In genomic region chr1:11100149-11100493, GRCh38 we compare ENCODE assay signal across 9 cellular contexts. TPM values are rescaled to one million over a fixed set of nuclear protein-coding genes. Genes with fewer than 3 reads are reported as not detected.
DNase-seq lines count a peak whose midpoint lies in the region; ATAC-seq, FAIRE-seq and TF ChIP-seq lines count a peak whose summit lies in the region.
"Had no signal": no experiment of that assay in that cellular context is flagged by ENCODE, and none has a peak within 500 bp of the region (broad histone marks: within the 10 kb centered on the region; RNA-seq: fewer than 3 reads in every experiment).

No MANE protein-coding gene starts in this region.

- peak overlapping the region; percentile 92 for H3K9ac ChIP-seq in GM12878 (ENCODE audit: control insufficient read depth, insufficient read depth, low read length)

- no peaks in the 10 kb centered on the region for H3K27me3 Mint-ChIP-seq in activated naive CD4-positive, alpha-beta T cell treated with anti-CD3 and anti-CD28 coated beads for 36 hours (ENCODE audit: low read depth)

- POLR2A ChIA-PET in GM12878 (lab: Charles Lee): interaction anchor here (1.0 kb wide), 1 partner anchor 129 kb away, joined by 3 read pairs; no protein-coding TSS in a partner anchor

- RAD21 ChIA-PET in GM12878 (lab: Charles Lee; ENCODE audit: unreplicated experiment): interaction anchor here (2.3 kb wide), 1 partner anchor 62 kb away, joined by 15 read pairs; no protein-coding TSS in a partner anchor

- H3K9me3 ChIP-seq in GM12878 (replicated peaks; ENCODE audit: control insufficient read depth, insufficient read depth, low read length) (no peaks in the 10 kb centered on the region), lower lobe of right lung (no peaks in the 10 kb centered on the region), transverse colon (no peaks in the 10 kb centered on the region)

- H3K4me1 ChIP-seq in GM12878 (ENCODE audit: control insufficient read depth, insufficient read depth, low read length) (peaks cover 4% of the 10 kb centered on the region; the same call in 1 of the 2 replicates), lower lobe of right lung (peaks cover 11% of the 10 kb centered on the region), transverse colon (peaks cover 7 to 17% (median 10%) of the 10 kb centered on the region in 4 donors)

- peaks cover 18% of the 10 kb centered on the region for H3K79me2 ChIP-seq in GM12878 (ENCODE audit: control insufficient read depth, insufficient read depth, low read length)

- DNase-seq in activated naive CD4-positive, alpha-beta T cell treated with anti-CD3 and anti-CD28 coated beads for 36 hours: no peak
- no peak for DNase-seq in activated naive CD4-positive, alpha-beta T cell (lab: John Stamatoyannopoulos, UW)
- no peak for DNase-seq in GM12878 (ENCODE audit: low read depth, low spot score)
- DNase-seq in lower lobe of right lung: no peak
- peak; percentile 9 for DNase-seq in transverse colon
- DNase-seq in GM19239 (ENCODE audit: insufficient read length, low spot score): no peak
- DNase-seq in D341Med (ENCODE audit: low spot score): no peak
- no peak for DNase-seq in superior temporal gyrus (ENCODE audit: extremely low spot score)

- no peak for TF ChIP-seq CTCF in GM12878 (IDR thresholded peaks at IDR 0.05 in 2 of 3, conservative IDR thresholded peaks at IDR 0.05 in 1 of 3; ENCODE audit: control insufficient read depth in 2 of 3, extremely low read depth in 1 of 3, insufficient read depth in 1 of 3, low read depth in 3 of 3, low read length in 3 of 3)
- no peak for TF ChIP-seq CTCF in lower lobe of right lung (IDR thresholded peaks at IDR 0.05)
- TF ChIP-seq CTCF in transverse colon (IDR thresholded peaks at IDR 0.05): no peak

- peak overlapping the region; percentile 96 for H3K4me3 Mint-ChIP-seq in activated naive CD4-positive, alpha-beta T cell treated with anti-CD3 and anti-CD28 coated beads for 36 hours

- TF ChIP-seq EP300 in GM12878 (IDR thresholded peaks at IDR 0.05; ENCODE audit: borderline replicate concordance in 1 of 2, control insufficient read depth in 1 of 2, low read depth in 2 of 2, low read length in 2 of 2) (no peak), transverse colon (IDR thresholded peaks at IDR 0.05; ENCODE audit: low read depth) (no peak)

- H3K27me3 ChIP-seq in GM12878 (replicated peaks in 1 of 2; ENCODE audit: control insufficient read depth in 2 of 2, insufficient read depth in 2 of 2, low read length in 1 of 2) (no peaks in the 10 kb centered on the region), lower lobe of right lung (ENCODE audit: low read depth) (no peaks in the 10 kb centered on the region), transverse colon (no peaks in the 10 kb centered on the region)

- H3K27ac ChIP-seq in GM12878 (ENCODE audit: control insufficient read depth, insufficient read depth) (peak overlapping the region; percentile 88), lower lobe of right lung (peak overlapping the region; percentile 89), transverse colon (peak overlapping the region; percentile 89 to 93 (median 90))

- FAIRE-seq in GM12878 (lab: Jason Lieb, UNC) (no peak), GM19239 (lab: Jason Lieb, UNC) (no peak)

- TF ChIP-seq POLR2A in GM12878 (IDR thresholded peaks at IDR 0.05; ENCODE audit: low read depth, low read length) (no peak), transverse colon (IDR thresholded peaks at IDR 0.05) (no peak)

- in situ Hi-C loops in GM12878 (cut with MboI) (no loop called here), transverse colon (cut with MboI; ENCODE audit: low pct_ligation_motif_present in 1 of 4, low pct_unique_long_range_greater_than_20kb in 1 of 4, low sequenced_read_pairs in 3 of 4) (no loop called here)

- peak overlapping the region; percentile 56 for H3K4me2 ChIP-seq in GM12878 (ENCODE audit: control insufficient read depth, insufficient read depth)

- WGBS in GM12878 (ENCODE audit: insufficient coverage, insufficient replicate concordance, low lambda C conversion rate, missing lambda C conversion rate): 67% methylated on average over 13 of the region's 13 CpGs
- WGBS in transverse colon (ENCODE audit: low coverage in 1 of 2), 2 donors: 12 to 25% methylated on average over 9 to 13 of the region's 13 CpGs

- H3K4me3 ChIP-seq in GM12878 (peak overlapping the region; percentile 92; the same call in 1 of the 2 replicates), lower lobe of right lung (peak overlapping the region; percentile 85), transverse colon (peak overlapping the region in 3 of 4 donors; percentile 96 to 99 (median 97))

- CTCF ChIA-PET in activated naive CD4-positive, alpha-beta T cell treated with anti-CD3 and anti-CD28 coated beads for 36 hours (lab: Charles Lee): interaction anchor here (0.7 to 2.3 kb wide), 2 partner anchors 63 to 557 kb away, joined by 3 to 18 read pairs; no protein-coding TSS in a partner anchor
- CTCF ChIA-PET in GM12878 (lab: Yijun Ruan, JAX): interaction anchor here (3.1 kb wide), 1 partner anchor 62 kb away, joined by 19 read pairs; no protein-coding TSS in a partner anchor

- ATAC-seq in GM12878 (no peak), lower lobe of right lung (no peak)

- intact Hi-C loops in activated naive CD4-positive, alpha-beta T cell treated with anti-CD3 and anti-CD28 coated beads for 36 hours (cut with micrococcal nuclease): no loop called here
- intact Hi-C loops in GM12878 (cut with micrococcal nuclease; ENCODE audit: unreplicated experiment) (no loop called here), lower lobe of right lung (cut with DNase I) (no loop called here), transverse colon (cut with DNase I; ENCODE audit: low total_unique reads) (no loop called here)

- H3K36me3 Mint-ChIP-seq in activated naive CD4-positive, alpha-beta T cell treated with anti-CD3 and anti-CD28 coated beads for 36 hours (ENCODE audit: low read depth): peaks cover 7% of the 10 kb centered on the region

- SMC1A ChIA-PET in GM12878 (lab: Charles Lee; ENCODE audit: uncharacterized antibody, unreplicated experiment): interaction anchor here (1.7 to 2.9 kb wide), 4 partner anchors 9 to 62 kb away, joined by 4 to 17 read pairs (median 14); no protein-coding TSS in a partner anchor

- BruUV-seq in GM12878 (replicated peaks; lab: Mats Ljungman, UMichigan): TSS peak; percentile 97

- H3K27ac Mint-ChIP-seq in activated naive CD4-positive, alpha-beta T cell treated with anti-CD3 and anti-CD28 coated beads for 36 hours: peak overlapping the region; percentile 90

- peak overlapping the region; percentile 97 for H2AFZ ChIP-seq in GM12878 (ENCODE audit: control insufficient read depth, low read depth, low read length)

- no peaks in the 10 kb centered on the region for H3K9me3 Mint-ChIP-seq in activated naive CD4-positive, alpha-beta T cell treated with anti-CD3 and anti-CD28 coated beads for 36 hours

- TF ChIP-seq RAD21 in GM12878 (IDR thresholded peaks at IDR 0.05; ENCODE audit: insufficient read depth, low read depth, low read length): no peak

- H3K4me1 Mint-ChIP-seq in activated naive CD4-positive, alpha-beta T cell treated with anti-CD3 and anti-CD28 coated beads for 36 hours (ENCODE audit: low read depth): peaks cover 8% of the 10 kb centered on the region

- H4K20me1 ChIP-seq in GM12878 (ENCODE audit: control insufficient read depth, insufficient read depth): no peaks in the 10 kb centered on the region

- peaks cover 0 to 2% of the 10 kb centered on the region in 2 experiments; a peak in 3 of 4 replicates for H3K36me3 ChIP-seq in GM12878 (ENCODE audit: control insufficient read depth in 2 of 2, insufficient read depth in 2 of 2, low read length in 1 of 2)
- peaks cover 25% of the 10 kb centered on the region for H3K36me3 ChIP-seq in lower lobe of right lung
- peaks cover 0 to 19% (median 7%) of the 10 kb centered on the region in 4 donors for H3K36me3 ChIP-seq in transverse colon

RNA-seq across cellular contexts. Expression of gene EXOSC10, which starts 0.5 kb away (rescaled TPM):
- 10 to 100 TPM; 57.9 to 59.3 TPM for total RNA-seq in activated naive CD4-positive, alpha-beta T cell treated with anti-CD3 and anti-CD28 coated beads for 36 hours
- 139 and 147 TPM in 2 replicates for total RNA-seq in GM12878 (2013; cell fraction: nucleolus; rRNA removed)
- total RNA-seq in GM12878 (2014; rRNA removed) (70.3 and 81.2 TPM in 2 replicates), GM12878 (2014; rRNA removed; fragmentation: Illumina TruSeq; extraction: Trizol) (54.3 and 58.3 TPM in 2 replicates), GM12878 (2021) (60.0 and 62.5 TPM in 2 replicates), lower lobe of right lung (47.7 TPM), transverse colon (100 to 1,000 TPM in 1 of 4 donors, 10 to 100 TPM in 3; 43.8 to 113 (median 68.7) TPM)
- 31.0 TPM for polyA plus RNA-seq in GM12878 (2011; ENCODE audit: low read depth)
- polyA plus RNA-seq in GM12878 (2011; rRNA removed) (52.8 and 60.4 TPM in 2 replicates), GM12878 (2014; fragmentation: Illumina TruSeq; extraction: Trizol) (75.6 and 78.9 TPM in 2 replicates), GM12878 (2014; fragmentation: Nextera tagmentation; extraction: Ambion mirVana) (10 to 100 TPM; 16.2 to 16.7 TPM), GM12878 (2014; rRNA removed) (70.7 and 76.0 TPM in 2 replicates), GM12878 (2016; fragmentation: Nextera tagmentation; extraction: Ambion mirVana) (10 to 100 TPM; 78.6 to 86.5 TPM)
- polyA plus RNA-seq in GM12878 (2011; cell fraction: cytosol; rRNA removed): 60.7 and 64.8 TPM in 2 replicates
- polyA plus RNA-seq in GM12878 (2011; cell fraction: nucleus; rRNA removed): 155 and 161 TPM in 2 replicates
- 41.6 and 44.9 TPM in 2 replicates for polyA plus RNA-seq in GM12878 (2012)
- polyA minus RNA-seq in GM12878 (2011; rRNA and poly(A)+ RNA removed): 62.0 and 63.1 TPM in 2 replicates
- 15.4 and 19.5 TPM in 2 replicates for polyA minus RNA-seq in GM12878 (2011; cell fraction: cytosol; rRNA and poly(A)+ RNA removed)
- 39.3 and 59.6 TPM in 2 replicates for polyA minus RNA-seq in GM12878 (2011; cell fraction: nucleus; rRNA and poly(A)+ RNA removed)

RNA-seq across cellular contexts. Expression of gene SRM, which starts 40.3 kb away (rescaled TPM):
- 100 to 1,000 TPM; 207 to 222 TPM for total RNA-seq in activated naive CD4-positive, alpha-beta T cell treated with anti-CD3 and anti-CD28 coated beads for 36 hours
- 17.2 and 20.5 TPM in 2 replicates for total RNA-seq in GM12878 (2013; cell fraction: nucleolus; rRNA removed)
- total RNA-seq in GM12878 (2014; rRNA removed) (49.9 and 81.2 TPM in 2 replicates), GM12878 (2014; rRNA removed; fragmentation: Illumina TruSeq; extraction: Trizol) (40.6 and 43.0 TPM in 2 replicates), GM12878 (2021) (249 and 255 TPM in 2 replicates), lower lobe of right lung (38.7 TPM), transverse colon (10 to 100 TPM; 13.0 to 25.1 (median 20.3) TPM)
- 48.6 TPM for polyA plus RNA-seq in GM12878 (2011; ENCODE audit: low read depth)
- polyA plus RNA-seq in GM12878 (2011; rRNA removed) (11.0 and 22.2 TPM in 2 replicates), GM12878 (2014; fragmentation: Illumina TruSeq; extraction: Trizol) (59.5 and 133 TPM in 2 replicates), GM12878 (2014; fragmentation: Nextera tagmentation; extraction: Ambion mirVana) (10 to 100 TPM; 16.7 to 46.6 TPM), GM12878 (2014; rRNA removed) (142 and 185 TPM in 2 replicates), GM12878 (2016; fragmentation: Nextera tagmentation; extraction: Ambion mirVana) (100 to 1,000 TPM in 1 of 2 experiments, 10 to 100 TPM in 1; 81.1 to 155 TPM)
- polyA plus RNA-seq in GM12878 (2011; cell fraction: cytosol; rRNA removed): 70.7 and 73.8 TPM in 2 replicates
- polyA plus RNA-seq in GM12878 (2011; cell fraction: nucleus; rRNA removed): 44.6 and 69.9 TPM in 2 replicates
- 130 and 136 TPM in 2 replicates for polyA plus RNA-seq in GM12878 (2012)
- polyA minus RNA-seq in GM12878 (2011; rRNA and poly(A)+ RNA removed): 40.4 and 67.7 TPM in 2 replicates
- polyA minus RNA-seq in GM12878 (2011; cell fraction: cytosol; rRNA and poly(A)+ RNA removed): 56.3 and 73.1 TPM in 2 replicates
- polyA minus RNA-seq in GM12878 (2011; cell fraction: nucleus; rRNA and poly(A)+ RNA removed): 15.0 and 34.0 TPM in 2 replicates

RNA-seq across cellular contexts. Expression of gene MASP2, which starts 53.1 kb away (rescaled TPM):
- under 1 TPM; 0.17 to 0.31 TPM for total RNA-seq in activated naive CD4-positive, alpha-beta T cell treated with anti-CD3 and anti-CD28 coated beads for 36 hours
- total RNA-seq in GM12878 (2013; cell fraction: nucleolus; rRNA removed): 0.25 TPM in 1 of 2 replicates, not detected in the other
- total RNA-seq in GM12878 (2014; rRNA removed) (0.05 TPM in 1 of 2 replicates, not detected in the other), GM12878 (2014; rRNA removed; fragmentation: Illumina TruSeq; extraction: Trizol) (0.04 TPM in 1 of 2 replicates, not detected in the other), GM12878 (2021) (not detected in 2 replicates), lower lobe of right lung (not detected), transverse colon (not detected)
- polyA plus RNA-seq in GM12878 (2011; ENCODE audit: low read depth): 5.6 TPM
- polyA plus RNA-seq in GM12878 (2011; rRNA removed) (not detected in 2 replicates), GM12878 (2014; fragmentation: Illumina TruSeq; extraction: Trizol) (not detected in 2 replicates), GM12878 (2014; fragmentation: Nextera tagmentation; extraction: Ambion mirVana) (under 1 TPM in 1 of 2 experiments, not detected in 1; 0.06 TPM), GM12878 (2014; rRNA removed) (not detected in 2 replicates), GM12878 (2016; fragmentation: Nextera tagmentation; extraction: Ambion mirVana) (under 1 TPM in 1 of 2 experiments, not detected in 1; 0.21 TPM)
- not detected in 2 replicates for polyA plus RNA-seq in GM12878 (2011; cell fraction: cytosol; rRNA removed)
- polyA plus RNA-seq in GM12878 (2011; cell fraction: nucleus; rRNA removed): not detected in 2 replicates
- polyA plus RNA-seq in GM12878 (2012): 2.0 and 5.9 TPM in 2 replicates
- not detected in 2 replicates for polyA minus RNA-seq in GM12878 (2011; rRNA and poly(A)+ RNA removed)
- not detected in 2 replicates for polyA minus RNA-seq in GM12878 (2011; cell fraction: cytosol; rRNA and poly(A)+ RNA removed)
- not detected in 2 replicates for polyA minus RNA-seq in GM12878 (2011; cell fraction: nucleus; rRNA and poly(A)+ RNA removed)
- total RNA-seq: SK-MEL-5 had no signal
